Comparison of ENCODE assay signal across 30 cellular contexts in the genomic region with DNA sequence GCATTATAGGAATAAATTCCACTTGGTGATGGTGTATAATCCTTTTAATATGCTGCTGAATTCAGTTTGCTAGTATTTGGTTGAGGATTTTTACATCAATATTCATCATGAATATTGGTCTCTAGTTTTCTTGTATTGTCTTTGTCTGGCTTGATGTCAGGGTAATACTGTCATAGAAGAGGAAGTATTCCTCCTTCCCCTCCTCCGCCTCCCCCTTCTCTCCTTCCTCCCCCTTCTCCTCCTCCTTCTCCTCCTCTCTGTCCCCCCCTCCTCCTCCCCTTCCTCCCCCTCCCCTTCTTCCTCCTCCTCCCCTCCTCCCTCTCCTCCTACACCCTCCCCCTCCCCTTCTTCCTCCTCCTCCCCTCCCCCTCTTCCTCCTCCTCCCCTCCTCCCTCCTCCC.
"Had no signal": no experiment of that assay in that cellular context is flagged by ENCODE, and none has a peak within 500 bp of the region (broad histone marks: within the 10 kb centered on the region; RNA-seq: fewer than 3 reads in every experiment).

No MANE protein-coding gene starts in this region.

- H3K9me3 Mint-ChIP-seq: activated naive CD8-positive, alpha-beta T cell treated with anti-CD3 and anti-CD28 coated beads for 36 hours; activated T-cell treated with anti-CD3 and anti-CD28 coated beads, Interleukin-2, amount 50 U/mL, for 4 hours; activated T-helper 2 cell treated with anti-CD3 and anti-CD28 coated beads, Interferon-gamma antibody, Interleukin-2, Interleukin-4, amounts not matched to agents 10 μg/mL and 5 μg/mL and 100 μg/mL, durations not matched to agents 14 hours and 24 hours and 36 hours; stimulated activated naive CD8-positive, alpha-beta T cell treated with anti-CD3 and anti-CD28 coated beads, Interleukin-15, Interleukin-2, amounts not matched to agents 100 ng/mL and 50 ng/mL, for 24 hours had no signal

- H3K4me3 ChIP-seq: breast epithelium, coronary artery, esophagus muscularis mucosa, hepatocyte, left ventricle myocardium inferior, pancreas, psoas muscle, thyroid gland, upper lobe of right lung had no signal

- DNase-seq: activated B cell treated with CpG ODN at 0.5 μM for 24 hours; activated CD4-positive, alpha-beta T cell treated with anti-CD3 and anti-CD28 coated beads for 4 hours; activated CD4-positive, alpha-beta T cell treated with anti-CD3 and anti-CD28 coated beads, Interleukin-2, amount 50 U/mL, for 48 hours; activated CD8-positive, alpha-beta memory T cell treated with anti-CD3 and anti-CD28 coated beads, Interleukin-2, amount 50 U/mL, for 48 hours; activated naive CD4-positive, alpha-beta T cell treated with Interleukin-2 at 50 U/mL for 16 hours; activated naive CD8-positive, alpha-beta T cell treated with anti-CD3 and anti-CD28 coated beads for 36 hours; activated T-cell treated with anti-CD3 and anti-CD28 coated beads, Interleukin-2, amount 50 U/mL, for 4 hours; amniotic stem cell; cerebellar nuclear complex; glutamatergic neuron; kidney glomerular epithelial cell; left ventricle myocardium inferior; mammary epithelial cell; natural killer cell; pancreas; psoas muscle; right cardiac atrium; stimulated activated CD4-positive, alpha-beta T cell treated with anti-CD3 and anti-CD28 coated beads, Interleukin-12 subunit alpha, Interleukin-12 subunit beta, amount 100 ng/mL, for 4 hours; stimulated activated CD4-positive, alpha-beta T cell treated with anti-CD3 and anti-CD28 coated beads, Interleukin-4, amount 100 ng/mL, for 4 hours; substantia nigra; thyroid gland; upper lobe of right lung had no signal

- H3K27ac ChIP-seq: breast epithelium, coronary artery, esophagus muscularis mucosa, hepatocyte, left ventricle myocardium inferior, neutrophil, pancreas, psoas muscle, thyroid gland, upper lobe of right lung had no signal

- H3K4me3 Mint-ChIP-seq: activated B cell treated with CpG ODN at 0.5 μM for 24 hours; activated naive CD8-positive, alpha-beta T cell treated with anti-CD3 and anti-CD28 coated beads for 36 hours; activated T-cell treated with anti-CD3 and anti-CD28 coated beads, Interleukin-2, amount 50 U/mL, for 4 hours; mesothelial cell of epicardium; natural killer cell; stimulated activated naive CD8-positive, alpha-beta T cell treated with anti-CD3 and anti-CD28 coated beads, Interleukin-15, Interleukin-2, amounts not matched to agents 100 ng/mL and 50 ng/mL, for 24 hours had no signal

- H2AFZ ChIP-seq: hepatocyte had no signal

- H3K27me3 ChIP-seq: breast epithelium, esophagus muscularis mucosa, hepatocyte, neutrophil, pancreas, thyroid gland, upper lobe of right lung had no signal

- H3K27ac Mint-ChIP-seq: activated B cell treated with CpG ODN at 0.5 μM for 24 hours; activated naive CD8-positive, alpha-beta T cell treated with anti-CD3 and anti-CD28 coated beads for 36 hours; activated T-helper 2 cell treated with anti-CD3 and anti-CD28 coated beads, Interferon-gamma antibody, Interleukin-2, Interleukin-4, amounts not matched to agents 10 μg/mL and 5 μg/mL and 100 μg/mL, durations not matched to agents 14 hours and 24 hours and 36 hours; mesothelial cell of epicardium; natural killer cell; stimulated activated naive CD8-positive, alpha-beta T cell treated with anti-CD3 and anti-CD28 coated beads, Interleukin-15, Interleukin-2, amounts not matched to agents 100 ng/mL and 50 ng/mL, for 24 hours had no signal

- H3K9me3 ChIP-seq: breast epithelium, esophagus muscularis mucosa, left ventricle myocardium inferior, neutrophil, pancreas, psoas muscle, thyroid gland, upper lobe of right lung had no signal

- H3K27me3 Mint-ChIP-seq: activated naive CD8-positive, alpha-beta T cell treated with anti-CD3 and anti-CD28 coated beads for 36 hours; stimulated activated naive CD8-positive, alpha-beta T cell treated with anti-CD3 and anti-CD28 coated beads, Interleukin-15, Interleukin-2, amounts not matched to agents 100 ng/mL and 50 ng/mL, for 24 hours had no signal

- H3K4me2 ChIP-seq: hepatocyte had no signal

- H3K36me3 Mint-ChIP-seq: natural killer cell had no signal

- H3K4me1 ChIP-seq: breast epithelium, esophagus muscularis mucosa, left ventricle myocardium inferior, psoas muscle, thyroid gland, upper lobe of right lung had no signal

- H3K36me3 ChIP-seq: breast epithelium, esophagus muscularis mucosa, left ventricle myocardium inferior, neutrophil, pancreas, thyroid gland, upper lobe of right lung had no signal

- ATAC-seq: activated T-cell treated with anti-CD3 and anti-CD28 coated beads, Interleukin-2, amount 50 U/mL, for 4 hours; natural killer cell; pancreas; psoas muscle; right cardiac atrium; upper lobe of right lung had no signal
